Comparison of ENCODE assay signal across 22 cellular contexts in genomic region chr12:94638521-94638920, GRCh38. TPM values are rescaled to one million over a fixed set of nuclear protein-coding genes. Genes with fewer than 3 reads are reported as not detected.
DNase-seq lines count a peak whose midpoint lies in the region; ATAC-seq, FAIRE-seq and TF ChIP-seq lines count a peak whose summit lies in the region.
"Had no signal": no experiment of that assay in that cellular context is flagged by ENCODE, and none has a peak within 500 bp of the region (broad histone marks: within the 10 kb centered on the region; RNA-seq: fewer than 3 reads in every experiment).

No MANE protein-coding gene starts in this region.

- ATAC-seq in GM12878, result no peak
- no peak for ATAC-seq in HG03521 (IDR thresholded peaks at IDR 0.05; ENCODE audit: unreplicated experiment)
- ATAC-seq: A549, GM23338 had no signal

- DNase-seq in G401 (ENCODE audit: low spot score) (peak; percentile 67), NCI-H1694 (lab: John Stamatoyannopoulos, UW) (peak; percentile 74), GM12878 (ENCODE audit: low read depth, low spot score) (no peak), nephron progenitor cell (no peak), HT-29 (ENCODE audit: low spot score) (no peak), posterior cingulate gyrus (no peak)
- DNase-seq: CD4-positive, alpha-beta memory T cell; DMS79 treated with DMSO at 0.1 percent for 48 hours; HCEC 1CT; Kasumi-1; NCI-H1930; NCI-H526 treated with DMSO at 0.1 percent for 48 hours; NK-92 treated with Interleukin-12 subunit alpha and Interleukin-12 subunit beta, amount 100 ng/mL, for 24 hours; Right ventricle myocardium superior had no signal

- in situ Hi-C loops in G401 (cut with HindIII; ENCODE audit: low sequenced_read_pairs) (no loop called here), GM12878 (cut with MboI) (no loop called here)

- H3K36me3 ChIP-seq in GM12878 (ENCODE audit: control insufficient read depth in 2 of 2, insufficient read depth in 2 of 2, low read length in 1 of 2), result peaks cover 0 to 4% of the 10 kb centered on the region in 2 experiments; a peak in 1 of 4 replicates

- H3K9ac ChIP-seq in GM12878 (ENCODE audit: control insufficient read depth, insufficient read depth, low read length), result no peak overlapping the region

- POLR2A ChIA-PET in GM12878 (lab: Charles Lee), result interaction anchor here (2.6 kb wide), 1 partner anchor 17 kb away, joined by 13 read pairs; no protein-coding TSS in a partner anchor

- H4K20me1 ChIP-seq in GM12878 (ENCODE audit: control insufficient read depth, insufficient read depth), result no peaks in the 10 kb centered on the region

- H3K4me1 ChIP-seq in GM12878 (ENCODE audit: control insufficient read depth, insufficient read depth, low read length), result peaks cover 19% of the 10 kb centered on the region
- H3K4me1 ChIP-seq: A549 had no signal

- TF ChIP-seq EP300 in GM12878 (IDR thresholded peaks at IDR 0.05; ENCODE audit: borderline replicate concordance in 1 of 2, control insufficient read depth in 1 of 2, low read depth in 2 of 2, low read length in 2 of 2), result no peak

- H3K36me3 Mint-ChIP-seq in nephron progenitor cell (ENCODE audit: low read depth), result peaks cover 46% of the 10 kb centered on the region
- H3K36me3 Mint-ChIP-seq: CD4-positive, alpha-beta memory T cell had no signal

- peak overlapping the region; percentile 82 for H3K27ac Mint-ChIP-seq in nephron progenitor cell
- H3K27ac Mint-ChIP-seq: GM23338, IgD-negative memory B cell had no signal

- no peaks in the 10 kb centered on the region for H3K9me3 ChIP-seq in GM12878 (replicated peaks; ENCODE audit: control insufficient read depth, insufficient read depth, low read length)
- H3K9me3 ChIP-seq: A549 had no signal

- BruUV-seq in GM12878 (replicated peaks; lab: Mats Ljungman, UMichigan), result TSS peak; percentile 23

- no peak overlapping the region for H3K27ac ChIP-seq in GM12878 (ENCODE audit: control insufficient read depth, insufficient read depth)
- H3K27ac ChIP-seq: A549 had no signal

- no peak for TF ChIP-seq POLR2A in GM12878 (IDR thresholded peaks at IDR 0.05; ENCODE audit: low read depth, low read length)

- H3K9me3 Mint-ChIP-seq in nephron progenitor cell, result no peaks in the 10 kb centered on the region
- H3K9me3 Mint-ChIP-seq: CD4-positive, alpha-beta memory T cell; GM23338; IgD-negative memory B cell had no signal

- TF ChIP-seq CTCF in GM12878 (IDR thresholded peaks at IDR 0.05 in 2 of 3, conservative IDR thresholded peaks at IDR 0.05 in 1 of 3; ENCODE audit: control insufficient read depth in 2 of 3, extremely low read depth in 1 of 3, insufficient read depth in 1 of 3, low read depth in 3 of 3, low read length in 3 of 3) (no peak), nephron progenitor cell (IDR thresholded peaks at IDR 0.05) (no peak)

- H2AFZ ChIP-seq in GM12878 (ENCODE audit: control insufficient read depth, low read depth, low read length), result no peak overlapping the region
- H2AFZ ChIP-seq: GM23338 had no signal

- WGBS in GM12878 (ENCODE audit: insufficient coverage, insufficient replicate concordance, low lambda C conversion rate, missing lambda C conversion rate), result 100% methylated on average over 1 of the region's 1 CpG

- H3K79me2 ChIP-seq in GM12878 (ENCODE audit: control insufficient read depth, insufficient read depth, low read length), result peaks cover 10% of the 10 kb centered on the region

- no peak overlapping the region for H3K4me2 ChIP-seq in GM12878 (ENCODE audit: control insufficient read depth, insufficient read depth)
- H3K4me2 ChIP-seq: A549, GM23338 had no signal

- no peak overlapping the region for H3K4me3 Mint-ChIP-seq in nephron progenitor cell
- H3K4me3 Mint-ChIP-seq: CD4-positive, alpha-beta memory T cell; GM23338; IgD-negative memory B cell had no signal

- RAD21 ChIA-PET in GM12878 (lab: Charles Lee; ENCODE audit: unreplicated experiment), result interaction anchor here (9.0 kb wide), 1 partner anchor 16 kb away, joined by 68 read pairs; no protein-coding TSS in a partner anchor

- no peak overlapping the region for H3K4me3 ChIP-seq in GM12878
- H3K4me3 ChIP-seq: A549, GM23338 had no signal

- no peak for TF ChIP-seq RAD21 in GM12878 (IDR thresholded peaks at IDR 0.05; ENCODE audit: insufficient read depth, low read depth, low read length)

- no peaks in the 10 kb centered on the region for H3K27me3 ChIP-seq in GM12878 (replicated peaks in 1 of 2; ENCODE audit: control insufficient read depth in 2 of 2, insufficient read depth in 2 of 2, low read length in 1 of 2)

- H3K4me1 Mint-ChIP-seq in nephron progenitor cell, result peaks cover 92% of the 10 kb centered on the region
- H3K4me1 Mint-ChIP-seq: GM23338 had no signal

- CTCF ChIA-PET in GM12878 (lab: Yijun Ruan, JAX), result interaction anchor here (1.0 to 5.5 kb wide), 4 partner anchors 9 to 236 kb away, joined by 3 to 40 read pairs (median 8); no protein-coding TSS in a partner anchor

- SMC1A ChIA-PET in GM12878 (lab: Charles Lee; ENCODE audit: uncharacterized antibody, unreplicated experiment), result interaction anchor here (0.6 to 5.5 kb wide), 9 partner anchors 8 to 408 kb away, joined by 3 to 58 read pairs (median 3); no protein-coding TSS in a partner anchor

- no peak for FAIRE-seq in GM12878 (lab: Jason Lieb, UNC)
- FAIRE-seq: A549, D721Med, G401.6, RCC 7860 had no signal

- H3K27me3 Mint-ChIP-seq in nephron progenitor cell (ENCODE audit: low read depth, poor library complexity), result no peaks in the 10 kb centered on the region
- H3K27me3 Mint-ChIP-seq: CD4-positive, alpha-beta memory T cell; IgD-negative memory B cell had no signal

- intact Hi-C loops in GM12878 (cut with micrococcal nuclease; ENCODE audit: unreplicated experiment) (no loop called here), posterior cingulate gyrus (cut with DNase I) (no loop called here)

TF ChIP-seq in GM12878, 131 proteins besides CTCF, POLR2A, EP300 and RAD21 (continues in another document):
- TF ChIP-seq E2F8 (IDR thresholded peaks at IDR 0.05; ENCODE audit: low read depth, partially characterized antibody), result no peak
- no peak for TF ChIP-seq HSF1 (IDR thresholded peaks at IDR 0.05; ENCODE audit: low read depth, low read length)
- TF ChIP-seq MEF2B (IDR thresholded peaks at IDR 0.05; ENCODE audit: partially characterized antibody, poor library complexity, severe bottlenecking), result no peak
- no peak for TF ChIP-seq JUNB (IDR thresholded peaks at IDR 0.05)

RNA-seq across cellular contexts. Expression of gene TMCC3, which starts 11.8 kb away (rescaled TPM):
- 4.4 and 6.5 TPM in 2 replicates for total RNA-seq in G401 (2014; rRNA removed; shearing (Covaris generic))
- 35.4 and 38.9 TPM in 2 replicates for total RNA-seq in GM12878 (2013; cell fraction: nucleolus; rRNA removed)
- total RNA-seq in GM12878 (2014; rRNA removed) (12.4 and 14.2 TPM in 2 replicates), GM12878 (2014; rRNA removed; fragmentation: Illumina TruSeq; extraction: Trizol) (12.4 and 12.5 TPM in 2 replicates), GM12878 (2021) (20.5 and 22.5 TPM in 2 replicates)
- polyA plus RNA-seq in GM12878 (2011; ENCODE audit: low read depth), result 7.7 TPM
- polyA plus RNA-seq in GM12878 (2011; rRNA removed) (29.8 and 32.5 TPM in 2 replicates), GM12878 (2014; fragmentation: Illumina TruSeq; extraction: Trizol) (17.0 and 17.1 TPM in 2 replicates), GM12878 (2014; fragmentation: Nextera tagmentation; extraction: Ambion mirVana) (1 to 10 TPM; 5.8 to 6.5 TPM), GM12878 (2014; rRNA removed) (11.1 and 12.7 TPM in 2 replicates), GM12878 (2016; fragmentation: Nextera tagmentation; extraction: Ambion mirVana) (10 to 100 TPM in 1 of 2 experiments, 1 to 10 TPM in 1; 9.0 to 13.2 TPM)
- polyA plus RNA-seq in GM12878 (2011; cell fraction: cytosol; rRNA removed), result 21.1 and 22.9 TPM in 2 replicates
- polyA plus RNA-seq in GM12878 (2011; cell fraction: nucleus; rRNA removed), result 17.9 and 19.0 TPM in 2 replicates
- 9.7 and 12.6 TPM in 2 replicates for polyA plus RNA-seq in GM12878 (2012)
- 50.0 and 53.8 TPM in 2 replicates for polyA minus RNA-seq in GM12878 (2011; rRNA and poly(A)+ RNA removed)
- polyA minus RNA-seq in GM12878 (2011; cell fraction: cytosol; rRNA and poly(A)+ RNA removed), result 12.6 and 13.5 TPM in 2 replicates
- 11.5 and 17.8 TPM in 2 replicates for polyA minus RNA-seq in GM12878 (2011; cell fraction: nucleus; rRNA and poly(A)+ RNA removed)
- total RNA-seq in HT-29 (2014; rRNA removed; shearing (Covaris generic)), result 2.9 and 3.0 TPM in 2 replicates
- polyA plus RNA-seq: BJ had no signal

Comparison
In these comparisons a context has a peak if more than half of its experiments do, and no peak if none do; other contexts are left out.
1. DNase-seq: peak in G401 (single experiment) and NCI-H1694 (single experiment); none in GM12878 (single experiment), nephron progenitor cell (single experiment), HT-29 (single experiment) and posterior cingulate gyrus (0 of 10).